ENCODE assay signal across 1 cellular context in genomic region chr6:24583463-24584389, GRCh38.
TF ChIP-seq lines count a peak whose summit lies in the region.

No MANE protein-coding gene starts in this region.

TF ChIP-seq in HepG2, 621 proteins besides CTCF, POLR2A, EP300 and RAD21 (continued from another document and continues in another):
- TF ChIP-seq, protein P1, sequence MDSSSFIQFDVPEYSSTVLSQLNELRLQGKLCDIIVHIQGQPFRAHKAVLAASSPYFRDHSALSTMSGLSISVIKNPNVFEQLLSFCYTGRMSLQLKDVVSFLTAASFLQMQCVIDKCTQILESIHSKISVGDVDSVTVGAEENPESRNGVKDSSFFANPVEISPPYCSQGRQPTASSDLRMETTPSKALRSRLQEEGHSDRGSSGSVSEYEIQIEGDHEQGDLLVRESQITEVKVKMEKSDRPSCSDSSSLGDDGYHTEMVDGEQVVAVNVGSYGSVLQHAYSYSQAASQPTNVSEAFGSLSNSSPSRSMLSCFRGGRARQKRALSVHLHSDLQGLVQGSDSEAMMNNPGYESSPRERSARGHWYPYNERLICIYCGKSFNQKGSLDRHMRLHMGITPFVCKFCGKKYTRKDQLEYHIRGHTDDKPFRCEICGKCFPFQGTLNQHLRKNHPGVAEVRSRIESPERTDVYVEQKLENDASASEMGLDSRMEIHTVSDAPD (CRISPR knock-in tag; IDR thresholded peaks at IDR 0.05) = no peak
- TF ChIP-seq ZNF564 (CRISPR knock-in tag; IDR thresholded peaks at IDR 0.05) (no peak), RARA (CRISPR knock-in tag; IDR thresholded peaks at IDR 0.05) (no peak), SYNCRIP (IDR thresholded peaks at IDR 0.05; ENCODE audit: insufficient read depth, low read depth, low read length) (no peak), AKNA (CRISPR knock-in tag; IDR thresholded peaks at IDR 0.05; ENCODE audit: borderline replicate concordance) (no peak), MTF1 (CRISPR knock-in tag; IDR thresholded peaks at IDR 0.05) (no peak), ZKSCAN5 (CRISPR knock-in tag; IDR thresholded peaks at IDR 0.05) (no peak), ARNT (IDR thresholded peaks at IDR 0.05) (no peak), ZNF572 (CRISPR knock-in tag; IDR thresholded peaks at IDR 0.05) (no peak), ZNF724P (CRISPR knock-in tag; IDR thresholded peaks at IDR 0.05; ENCODE audit: borderline replicate concordance) (no peak), ZNF720 (CRISPR knock-in tag; IDR thresholded peaks at IDR 0.05) (no peak), RFXANK (CRISPR knock-in tag; IDR thresholded peaks at IDR 0.05) (no peak), BHLHE40 (IDR thresholded peaks at IDR 0.05; ENCODE audit: low read length) (no peak), PITX1 (CRISPR knock-in tag; IDR thresholded peaks at IDR 0.05) (no peak), MAF1 (CRISPR knock-in tag; IDR thresholded peaks at IDR 0.05; ENCODE audit: borderline replicate concordance) (no peak), PLSCR1 (CRISPR knock-in tag; IDR thresholded peaks at IDR 0.05; ENCODE audit: borderline replicate concordance) (no peak), KMT2B (CRISPR knock-in tag; IDR thresholded peaks at IDR 0.05) (no peak), PCBP2 (optimal IDR thresholded peaks at IDR 0.05; ENCODE audit: low read depth, low read length, poor library complexity, severe bottlenecking) (no peak), ZNF331 (CRISPR knock-in tag; IDR thresholded peaks at IDR 0.05) (no peak), GABPB1 (CRISPR knock-in tag; IDR thresholded peaks at IDR 0.05) (no peak), SP5 (CRISPR knock-in tag; IDR thresholded peaks at IDR 0.05; ENCODE audit: borderline replicate concordance, low read depth) (no peak), ZNF7 (CRISPR knock-in tag; IDR thresholded peaks at IDR 0.05) (no peak), ZNF75D (CRISPR knock-in tag; IDR thresholded peaks at IDR 0.05; ENCODE audit: borderline replicate concordance) (no peak), RFX3 (CRISPR knock-in tag; IDR thresholded peaks at IDR 0.05) (no peak), ZNF547 (CRISPR knock-in tag; IDR thresholded peaks at IDR 0.05) (peak; percentile 59; the same call in 1 of the 2 replicates), RFX5 (IDR thresholded peaks at IDR 0.05; ENCODE audit: low read depth, low read length) (no peak), ZNF562 (CRISPR knock-in tag; IDR thresholded peaks at IDR 0.05; ENCODE audit: borderline replicate concordance) (no peak), MATR3 (CRISPR knock-in tag; IDR thresholded peaks at IDR 0.05) (no peak), PAF1 (CRISPR knock-in tag; IDR thresholded peaks at IDR 0.05) (no peak), MBNL3 (CRISPR knock-in tag; conservative IDR thresholded peaks at IDR 0.05) (no peak), MAZ (IDR thresholded peaks at IDR 0.05; ENCODE audit: borderline replicate concordance, low read depth, low read length) (no peak), MAZ (CRISPR knock-in tag; IDR thresholded peaks at IDR 0.05; ENCODE audit: low read depth) (no peak), ZBTB42 (CRISPR knock-in tag; IDR thresholded peaks at IDR 0.05) (no peak), ZNF589 (CRISPR knock-in tag; conservative IDR thresholded peaks at IDR 0.05) (no peak), CREB1 (IDR thresholded peaks at IDR 0.05) (0 out of 2 replicates have a peak, but pooled peaks have one; percentile 14), CREB1 (CRISPR knock-in tag; IDR thresholded peaks at IDR 0.05) (no peak), FOXK2 (IDR thresholded peaks at IDR 0.05) (no peak), MIXL1 (CRISPR knock-in tag; IDR thresholded peaks at IDR 0.05) (peak; percentile 70; the same call in 1 of the 2 replicates), NBN (conservative IDR thresholded peaks at IDR 0.05) (no peak), ZNF770 (CRISPR knock-in tag; IDR thresholded peaks at IDR 0.05) (no peak)
- TF ChIP-seq, protein P2, sequence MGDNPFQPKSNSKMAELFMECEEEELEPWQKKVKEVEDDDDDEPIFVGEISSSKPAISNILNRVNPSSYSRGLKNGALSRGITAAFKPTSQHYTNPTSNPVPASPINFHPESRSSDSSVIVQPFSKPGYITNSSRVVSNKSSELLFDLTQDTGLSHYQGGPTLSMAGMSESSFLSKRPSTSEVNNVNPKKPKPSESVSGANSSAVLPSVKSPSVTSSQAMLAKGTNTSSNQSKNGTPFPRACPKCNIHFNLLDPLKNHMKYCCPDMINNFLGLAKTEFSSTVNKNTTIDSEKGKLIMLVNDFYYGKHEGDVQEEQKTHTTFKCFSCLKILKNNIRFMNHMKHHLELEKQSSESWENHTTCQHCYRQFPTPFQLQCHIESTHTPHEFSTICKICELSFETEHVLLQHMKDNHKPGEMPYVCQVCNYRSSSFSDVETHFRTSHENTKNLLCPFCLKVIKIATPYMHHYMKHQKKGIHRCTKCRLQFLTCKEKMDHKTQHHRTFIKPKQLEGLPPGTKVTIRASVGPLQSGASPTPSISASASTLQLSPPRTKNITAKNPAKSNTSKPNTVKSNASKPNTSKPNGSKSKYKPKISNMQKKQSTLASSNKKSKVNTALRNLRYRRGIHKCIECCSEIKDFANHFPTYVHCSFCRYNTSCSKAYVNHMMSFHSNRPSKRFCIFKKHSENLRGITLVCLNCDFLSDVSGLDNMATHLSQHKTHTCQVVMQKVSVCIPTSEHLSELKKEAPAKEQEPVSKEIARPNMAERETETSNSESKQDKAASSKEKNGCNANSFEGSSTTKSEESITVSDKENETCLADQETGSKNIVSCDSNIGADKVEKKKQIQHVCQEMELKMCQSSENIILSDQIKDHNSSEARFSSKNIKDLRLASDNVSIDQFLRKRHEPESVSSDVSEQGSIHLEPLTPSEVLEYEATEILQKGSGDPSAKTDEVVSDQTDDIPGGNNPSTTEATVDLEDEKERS (CRISPR knock-in tag; IDR thresholded peaks at IDR 0.05) = no peak
- TF ChIP-seq, protein P3, sequence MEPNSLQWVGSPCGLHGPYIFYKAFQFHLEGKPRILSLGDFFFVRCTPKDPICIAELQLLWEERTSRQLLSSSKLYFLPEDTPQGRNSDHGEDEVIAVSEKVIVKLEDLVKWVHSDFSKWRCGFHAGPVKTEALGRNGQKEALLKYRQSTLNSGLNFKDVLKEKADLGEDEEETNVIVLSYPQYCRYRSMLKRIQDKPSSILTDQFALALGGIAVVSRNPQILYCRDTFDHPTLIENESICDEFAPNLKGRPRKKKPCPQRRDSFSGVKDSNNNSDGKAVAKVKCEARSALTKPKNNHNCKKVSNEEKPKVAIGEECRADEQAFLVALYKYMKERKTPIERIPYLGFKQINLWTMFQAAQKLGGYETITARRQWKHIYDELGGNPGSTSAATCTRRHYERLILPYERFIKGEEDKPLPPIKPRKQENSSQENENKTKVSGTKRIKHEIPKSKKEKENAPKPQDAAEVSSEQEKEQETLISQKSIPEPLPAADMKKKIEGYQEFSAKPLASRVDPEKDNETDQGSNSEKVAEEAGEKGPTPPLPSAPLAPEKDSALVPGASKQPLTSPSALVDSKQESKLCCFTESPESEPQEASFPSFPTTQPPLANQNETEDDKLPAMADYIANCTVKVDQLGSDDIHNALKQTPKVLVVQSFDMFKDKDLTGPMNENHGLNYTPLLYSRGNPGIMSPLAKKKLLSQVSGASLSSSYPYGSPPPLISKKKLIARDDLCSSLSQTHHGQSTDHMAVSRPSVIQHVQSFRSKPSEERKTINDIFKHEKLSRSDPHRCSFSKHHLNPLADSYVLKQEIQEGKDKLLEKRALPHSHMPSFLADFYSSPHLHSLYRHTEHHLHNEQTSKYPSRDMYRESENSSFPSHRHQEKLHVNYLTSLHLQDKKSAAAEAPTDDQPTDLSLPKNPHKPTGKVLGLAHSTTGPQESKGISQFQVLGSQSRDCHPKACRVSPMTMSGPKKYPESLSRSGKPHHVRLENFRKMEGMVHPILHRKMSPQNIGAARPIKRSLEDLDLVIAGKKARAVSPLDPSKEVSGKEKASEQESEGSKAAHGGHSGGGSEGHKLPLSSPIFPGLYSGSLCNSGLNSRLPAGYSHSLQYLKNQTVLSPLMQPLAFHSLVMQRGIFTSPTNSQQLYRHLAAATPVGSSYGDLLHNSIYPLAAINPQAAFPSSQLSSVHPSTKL (CRISPR knock-in tag; IDR thresholded peaks at IDR 0.05) = 0 out of 2 replicates have a peak, but pooled peaks have one; percentile 34
- TF ChIP-seq, protein P4, sequence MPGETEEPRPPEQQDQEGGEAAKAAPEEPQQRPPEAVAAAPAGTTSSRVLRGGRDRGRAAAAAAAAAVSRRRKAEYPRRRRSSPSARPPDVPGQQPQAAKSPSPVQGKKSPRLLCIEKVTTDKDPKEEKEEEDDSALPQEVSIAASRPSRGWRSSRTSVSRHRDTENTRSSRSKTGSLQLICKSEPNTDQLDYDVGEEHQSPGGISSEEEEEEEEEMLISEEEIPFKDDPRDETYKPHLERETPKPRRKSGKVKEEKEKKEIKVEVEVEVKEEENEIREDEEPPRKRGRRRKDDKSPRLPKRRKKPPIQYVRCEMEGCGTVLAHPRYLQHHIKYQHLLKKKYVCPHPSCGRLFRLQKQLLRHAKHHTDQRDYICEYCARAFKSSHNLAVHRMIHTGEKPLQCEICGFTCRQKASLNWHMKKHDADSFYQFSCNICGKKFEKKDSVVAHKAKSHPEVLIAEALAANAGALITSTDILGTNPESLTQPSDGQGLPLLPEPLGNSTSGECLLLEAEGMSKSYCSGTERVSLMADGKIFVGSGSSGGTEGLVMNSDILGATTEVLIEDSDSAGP (CRISPR knock-in tag; IDR thresholded peaks at IDR 0.05; ENCODE audit: borderline replicate concordance) = no peak
- TF ChIP-seq, protein P5, sequence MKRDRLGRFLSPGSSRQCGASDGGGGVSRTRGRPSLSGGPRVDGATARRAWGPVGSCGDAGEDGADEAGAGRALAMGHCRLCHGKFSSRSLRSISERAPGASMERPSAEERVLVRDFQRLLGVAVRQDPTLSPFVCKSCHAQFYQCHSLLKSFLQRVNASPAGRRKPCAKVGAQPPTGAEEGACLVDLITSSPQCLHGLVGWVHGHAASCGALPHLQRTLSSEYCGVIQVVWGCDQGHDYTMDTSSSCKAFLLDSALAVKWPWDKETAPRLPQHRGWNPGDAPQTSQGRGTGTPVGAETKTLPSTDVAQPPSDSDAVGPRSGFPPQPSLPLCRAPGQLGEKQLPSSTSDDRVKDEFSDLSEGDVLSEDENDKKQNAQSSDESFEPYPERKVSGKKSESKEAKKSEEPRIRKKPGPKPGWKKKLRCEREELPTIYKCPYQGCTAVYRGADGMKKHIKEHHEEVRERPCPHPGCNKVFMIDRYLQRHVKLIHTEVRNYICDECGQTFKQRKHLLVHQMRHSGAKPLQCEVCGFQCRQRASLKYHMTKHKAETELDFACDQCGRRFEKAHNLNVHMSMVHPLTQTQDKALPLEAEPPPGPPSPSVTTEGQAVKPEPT (CRISPR knock-in tag; IDR thresholded peaks at IDR 0.05; ENCODE audit: low read depth) = no peak
- TF ChIP-seq, protein P6, sequence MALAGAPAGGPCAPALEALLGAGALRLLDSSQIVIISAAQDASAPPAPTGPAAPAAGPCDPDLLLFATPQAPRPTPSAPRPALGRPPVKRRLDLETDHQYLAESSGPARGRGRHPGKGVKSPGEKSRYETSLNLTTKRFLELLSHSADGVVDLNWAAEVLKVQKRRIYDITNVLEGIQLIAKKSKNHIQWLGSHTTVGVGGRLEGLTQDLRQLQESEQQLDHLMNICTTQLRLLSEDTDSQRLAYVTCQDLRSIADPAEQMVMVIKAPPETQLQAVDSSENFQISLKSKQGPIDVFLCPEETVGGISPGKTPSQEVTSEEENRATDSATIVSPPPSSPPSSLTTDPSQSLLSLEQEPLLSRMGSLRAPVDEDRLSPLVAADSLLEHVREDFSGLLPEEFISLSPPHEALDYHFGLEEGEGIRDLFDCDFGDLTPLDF (CRISPR knock-in tag; IDR thresholded peaks at IDR 0.05) = no peak
